Comparison of ENCODE assay signal across 1 cellular context in the genomic region with DNA sequence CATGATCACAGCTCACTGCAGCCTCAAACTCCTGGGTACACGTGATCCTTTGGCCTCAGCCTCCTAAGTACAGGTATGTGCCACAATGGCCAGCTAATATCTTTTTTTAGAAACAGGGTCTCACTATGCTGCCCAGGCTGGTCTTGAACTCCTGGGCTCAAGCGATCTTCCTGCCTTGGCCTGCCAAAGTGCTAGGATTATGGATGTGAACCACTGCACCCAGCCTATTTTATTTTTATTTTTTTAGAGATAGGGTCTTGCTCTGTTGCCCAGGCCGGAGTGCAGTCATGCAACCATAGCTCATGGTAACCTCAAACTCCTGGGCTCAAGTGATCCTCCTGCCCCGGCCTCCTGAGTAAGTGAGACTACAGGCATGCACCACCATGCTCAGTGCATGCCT.
TF ChIP-seq lines count a peak whose summit lies in the region.

No MANE protein-coding gene starts in this region.

TF ChIP-seq in HEK293, 187 proteins besides CTCF, POLR2A, EP300 and RAD21:
- peak; percentile 92 for TF ChIP-seq ZNF121 (tag by site-specific recombination; IDR thresholded peaks at IDR 0.05)
TF ChIP-seq in HEK293: peak in this region for 1; not testable (repeated sequence) for 186.
